ENCODE assay signal across 23 cellular contexts in genomic region chr7:16086743-16087142, GRCh38.
"Had no signal": no experiment of that assay in that cellular context is flagged by ENCODE, and none has a peak within 500 bp of the region (broad histone marks: within the 10 kb centered on the region; RNA-seq: fewer than 3 reads in every experiment).

No MANE protein-coding gene starts in this region.

- H3K9me3 ChIP-seq: heart left ventricle, right lobe of liver, transverse colon, uterus had no signal

- H3K27ac ChIP-seq: heart left ventricle, right lobe of liver, transverse colon, uterus had no signal

- H3K4me1 ChIP-seq: right lobe of liver, uterus had no signal

- H3K36me3 ChIP-seq: heart left ventricle, right lobe of liver, transverse colon, uterus had no signal

- H3K4me2 ChIP-seq: smooth muscle cell had no signal

- H3K4me3 ChIP-seq: heart left ventricle, right lobe of liver, smooth muscle cell, transverse colon, uterus had no signal

- ATAC-seq: activated CD8-positive, alpha-beta T cell treated with anti-CD3 and anti-CD28 coated beads, Interleukin-2, amount 10 ng/mL, durations not matched to agents 7 days and 5 days; activated naive CD4-positive, alpha-beta T cell treated with anti-CD3 and anti-CD28 coated beads, Interleukin-2, amount 50 U/mL, for 72 hours; heart left ventricle; left colon; right lobe of liver; stimulated activated naive B cell treated with anti-CD40 and anti-IgM and Interleukin-4, amounts not matched to agents 10 μg/mL and 1 μg/mL and 100 μg/mL, for 72 hours had no signal

- DNase-seq: activated CD4-positive, alpha-beta T cell treated with anti-CD3 and anti-CD28 coated beads for 1 hour; activated CD4-positive, alpha-beta T cell treated with anti-CD3 and anti-CD28 coated beads, Interleukin-2, amount 50 U/mL, for 1 hour; activated CD8-positive, alpha-beta T cell treated with anti-CD3 and anti-CD28 coated beads, Interleukin-2, amount 10 ng/mL, durations not matched to agents 7 days and 5 days; activated T-cell treated with anti-CD3 and anti-CD28 coated beads, Interleukin-2, amount 50 U/mL, for 1 hour; aorta; caudate nucleus; dermis blood vessel endothelial cell; effector memory CD4-positive, alpha-beta T cell; heart left ventricle; islet precursor cell; left colon; mesendoderm; naive B cell; occipital lobe; posterior cingulate gyrus; right lobe of liver; stimulated activated CD4-positive, alpha-beta T cell treated with anti-CD3 and anti-CD28 coated beads, Interleukin-2, amount 100 ng/mL, for 48 hours; stimulated activated CD8-positive, alpha-beta memory T cell treated with anti-CD3 and anti-CD28 coated beads, Interleukin-4, amount 100 ng/mL, for 48 hours; stimulated activated naive B cell treated with anti-CD40 and anti-IgM and Interleukin-4, amounts not matched to agents 10 μg/mL and 1 μg/mL and 100 μg/mL, for 72 hours; transverse colon; uterus had no signal

- H3K27me3 ChIP-seq: heart left ventricle, right lobe of liver, transverse colon, uterus had no signal
